15 cellular contexts compared by ENCODE assay signal in genomic region chr4:101252721-101253120, GRCh38.
DNase-seq lines count a peak whose midpoint lies in the region; ATAC-seq, FAIRE-seq and TF ChIP-seq lines count a peak whose summit lies in the region.
"Had no signal": no experiment of that assay in that cellular context is flagged by ENCODE, and none has a peak within 500 bp of the region (broad histone marks: within the 10 kb centered on the region; RNA-seq: fewer than 3 reads in every experiment).

No MANE protein-coding gene starts in this region.

- H3K4me1 ChIP-seq in upper lobe of right lung (peaks cover 6% of the 10 kb centered on the region), testis (no peaks in the 10 kb centered on the region), gastroesophageal sphincter (peaks cover 0 to 8% (median 0%) of the 10 kb centered on the region in 3 donors), HepG2 (ENCODE audit: insufficient read depth, low read length) (peaks cover 26% of the 10 kb centered on the region)

- no peak for FAIRE-seq in HepG2 (lab: Jason Lieb, UNC)

- H2AFZ ChIP-seq in HepG2 (ENCODE audit: low read length), result no peak overlapping the region

- no peak for DNase-seq in activated naive CD4-positive, alpha-beta T cell treated with anti-CD3 and anti-CD28 coated beads, Interleukin-2, amount 10 ng/mL, durations not matched to agents 7 days and 5 days
- DNase-seq in activated naive CD4-positive, alpha-beta T cell treated with Interleukin-2 at 50 U/mL for 16 hours, result no peak
- DNase-seq in effector memory CD8-positive, alpha-beta T cell, result no peak
- DNase-seq in upper lobe of right lung (no peak), testis (no peak), HepG2 (ENCODE audit: low spot score) (no peak)
- DNase-seq: NCI-H187, T-helper 9 cell, trophoblast cell had no signal

- POLR2A ChIA-PET in HepG2 (lab: Yijun Ruan, JAX), result no interaction called here

- TF ChIP-seq RAD21 in HepG2 (CRISPR knock-in tag; IDR thresholded peaks at IDR 0.05), result no peak

- TF ChIP-seq POLR2A in testis (IDR thresholded peaks at IDR 0.05), result no peak
- no peak for TF ChIP-seq POLR2A in gastroesophageal sphincter (IDR thresholded peaks at IDR 0.05)
- TF ChIP-seq POLR2A in HepG2 (IDR thresholded peaks at IDR 0.05; ENCODE audit: insufficient read depth in 1 of 2, low read depth in 2 of 2, low read length in 2 of 2), result no peak

- no peaks in the 10 kb centered on the region for H3K79me2 ChIP-seq in HepG2 (ENCODE audit: insufficient read depth, low read length)

- CTCF ChIA-PET in activated naive CD4-positive, alpha-beta T cell treated with anti-CD3 and anti-CD28 coated beads, Interleukin-2, amount 10 ng/mL, durations not matched to agents 7 days and 5 days (lab: Charles Lee), result no interaction called here
- CTCF ChIA-PET in HepG2 (lab: Yijun Ruan, JAX; ENCODE audit: low intra/inter-chr PET ratio, low total read pairs), result no interaction called here

- no peak overlapping the region for H3K4me3 ChIP-seq in upper lobe of right lung
- no peak overlapping the region for H3K4me3 ChIP-seq in testis
- H3K4me3 ChIP-seq in gastroesophageal sphincter, result no peak overlapping the region
- H3K4me3 ChIP-seq in HepG2 (replicated peaks in 1 of 3; ENCODE audit: insufficient read depth in 1 of 3, low read depth in 2 of 3, low read length in 3 of 3), result no peak overlapping the region
- H3K4me3 ChIP-seq: coronary artery, skin epidermis had no signal

- intact Hi-C loops in upper lobe of right lung (cut with DNase I), result no loop called here
- intact Hi-C loops in testis (cut with DNase I; ENCODE audit: low total_unique reads), result no loop called here
- intact Hi-C loops in HepG2 (cut with micrococcal nuclease; ENCODE audit: unreplicated experiment), result no loop called here

- in situ Hi-C loops in HepG2 (cut with HindIII; ENCODE audit: extremely low pct_ligation_motif_present, low pct_unique_long_range_greater_than_20kb), result no loop called here

- H3K9ac ChIP-seq in HepG2 (ENCODE audit: insufficient read depth, low read depth, low read length), result no peak overlapping the region

- TF ChIP-seq CTCF in upper lobe of right lung (IDR thresholded peaks at IDR 0.05), result no peak
- no peak for TF ChIP-seq CTCF in testis (IDR thresholded peaks at IDR 0.05)
- no peak for TF ChIP-seq CTCF in gastroesophageal sphincter (IDR thresholded peaks at IDR 0.05)
- TF ChIP-seq CTCF in HepG2 (CRISPR knock-in tag; IDR thresholded peaks at IDR 0.05), result no peak

- H3K27me3 ChIP-seq in upper lobe of right lung (no peaks in the 10 kb centered on the region), testis (no peaks in the 10 kb centered on the region), gastroesophageal sphincter (no peaks in the 10 kb centered on the region), HepG2 (ENCODE audit: control insufficient read depth in 1 of 2, insufficient read depth in 2 of 2, low read length in 2 of 2) (no peaks in the 10 kb centered on the region)

- H3K36me3 ChIP-seq in upper lobe of right lung, result no peaks in the 10 kb centered on the region
- no peaks in the 10 kb centered on the region for H3K36me3 ChIP-seq in testis (ENCODE audit: low read depth, missing control alignments)
- H3K36me3 ChIP-seq in gastroesophageal sphincter, result no peaks in the 10 kb centered on the region
- H3K36me3 ChIP-seq in HepG2 (replicated peaks in 1 of 2; ENCODE audit: control insufficient read depth in 1 of 2, insufficient read depth in 2 of 2, low read length in 2 of 2), result no peaks in the 10 kb centered on the region

- H3K36me3 Mint-ChIP-seq in activated naive CD4-positive, alpha-beta T cell treated with anti-CD3 and anti-CD28 coated beads, Interleukin-2, amount 10 ng/mL, durations not matched to agents 7 days and 5 days, result no peaks in the 10 kb centered on the region
- H3K36me3 Mint-ChIP-seq in effector memory CD8-positive, alpha-beta T cell (ENCODE audit: insufficient read depth), result no peaks in the 10 kb centered on the region
- H3K36me3 Mint-ChIP-seq: activated naive CD8-positive, alpha-beta T cell had no signal

- H4K20me1 ChIP-seq in HepG2 (ENCODE audit: insufficient read depth, low read length), result no peaks in the 10 kb centered on the region; the same call in 1 of the 2 replicates

- no peaks in the 10 kb centered on the region for H3K27me3 Mint-ChIP-seq in activated naive CD4-positive, alpha-beta T cell treated with anti-CD3 and anti-CD28 coated beads, Interleukin-2, amount 10 ng/mL, durations not matched to agents 7 days and 5 days
- H3K27me3 Mint-ChIP-seq in effector memory CD8-positive, alpha-beta T cell, result no peaks in the 10 kb centered on the region
- H3K27me3 Mint-ChIP-seq: activated naive CD8-positive, alpha-beta T cell had no signal

- WGBS in testis, 2 donors, result 41 to 48% methylated on average over 2 of the region's 2 CpGs
- WGBS in gastroesophageal sphincter (ENCODE audit: low coverage in 1 of 2), 2 donors, result 43 to 49% methylated on average over 1 to 2 of the region's 2 CpGs
- 40% methylated on average over 2 of the region's 2 CpGs for WGBS in HepG2 (ENCODE audit: low lambda C conversion rate)

- no peak overlapping the region for H3K4me2 ChIP-seq in HepG2 (ENCODE audit: low read depth, low read length)

- no peaks in the 10 kb centered on the region for H3K9me3 Mint-ChIP-seq in activated naive CD4-positive, alpha-beta T cell treated with anti-CD3 and anti-CD28 coated beads, Interleukin-2, amount 10 ng/mL, durations not matched to agents 7 days and 5 days
- H3K9me3 Mint-ChIP-seq in effector memory CD8-positive, alpha-beta T cell, result no peaks in the 10 kb centered on the region
- H3K9me3 Mint-ChIP-seq: nephron had no signal

- no peaks in the 10 kb centered on the region for H3K4me1 Mint-ChIP-seq in activated naive CD4-positive, alpha-beta T cell treated with anti-CD3 and anti-CD28 coated beads, Interleukin-2, amount 10 ng/mL, durations not matched to agents 7 days and 5 days
- H3K4me1 Mint-ChIP-seq in effector memory CD8-positive, alpha-beta T cell (ENCODE audit: low read depth in 2 of 2), result peaks cover 29 to 47% of the 10 kb centered on the region in 2 donors

- H3K9me3 ChIP-seq in upper lobe of right lung, result no peaks in the 10 kb centered on the region
- H3K9me3 ChIP-seq in testis, result no peaks in the 10 kb centered on the region
- H3K9me3 ChIP-seq in gastroesophageal sphincter, result no peaks in the 10 kb centered on the region
- no peaks in the 10 kb centered on the region for H3K9me3 ChIP-seq in HepG2 (ENCODE audit: low read length)

- no peak for TF ChIP-seq EP300 in gastroesophageal sphincter (IDR thresholded peaks at IDR 0.05)
- TF ChIP-seq EP300 in HepG2 (IDR thresholded peaks at IDR 0.05; ENCODE audit: low read depth in 2 of 2, low read length in 2 of 2), result no peak
- no peak for TF ChIP-seq EP300 in HepG2 (CRISPR knock-in tag; IDR thresholded peaks at IDR 0.05; ENCODE audit: borderline replicate concordance)

- no peak overlapping the region for H3K27ac ChIP-seq in upper lobe of right lung
- no peak overlapping the region for H3K27ac ChIP-seq in testis
- no peak overlapping the region for H3K27ac ChIP-seq in gastroesophageal sphincter
- no peak overlapping the region for H3K27ac ChIP-seq in HepG2 (ENCODE audit: extremely low read length, insufficient read depth, low read length)
- H3K27ac ChIP-seq: coronary artery, skin epidermis had no signal

- peak overlapping the region; percentile 11 for H3K27ac Mint-ChIP-seq in activated naive CD4-positive, alpha-beta T cell treated with anti-CD3 and anti-CD28 coated beads, Interleukin-2, amount 10 ng/mL, durations not matched to agents 7 days and 5 days
- H3K27ac Mint-ChIP-seq in effector memory CD8-positive, alpha-beta T cell, result peak overlapping the region; percentile 12 to 33
- H3K27ac Mint-ChIP-seq: activated naive CD8-positive, alpha-beta T cell; nephron had no signal

- peak; percentile 62 for ATAC-seq in HG03354 (IDR thresholded peaks at IDR 0.05; ENCODE audit: poor library complexity, severe bottlenecking, unreplicated experiment)
- peak; percentile 29 for ATAC-seq in effector memory CD8-positive, alpha-beta T cell (replicated peaks)
- ATAC-seq in upper lobe of right lung, result peak; percentile 42
- no peak for ATAC-seq in gastroesophageal sphincter
- ATAC-seq in HepG2, result no peak

- BruUV-seq in HepG2 (replicated peaks; lab: Mats Ljungman, UMichigan), result no TSS peak

- H3K4me3 Mint-ChIP-seq in activated naive CD4-positive, alpha-beta T cell treated with anti-CD3 and anti-CD28 coated beads, Interleukin-2, amount 10 ng/mL, durations not matched to agents 7 days and 5 days, result no peak overlapping the region
- H3K4me3 Mint-ChIP-seq in effector memory CD8-positive, alpha-beta T cell, result no peak overlapping the region
- H3K4me3 Mint-ChIP-seq: activated naive CD8-positive, alpha-beta T cell; nephron had no signal

TF ChIP-seq in HepG2, 621 proteins besides CTCF, POLR2A, EP300 and RAD21 (continues in another document):
- no peak for TF ChIP-seq ZNF124 (CRISPR knock-in tag; IDR thresholded peaks at IDR 0.05)
- no peak for TF ChIP-seq ZNF749 (CRISPR knock-in tag; IDR thresholded peaks at IDR 0.05; ENCODE audit: borderline replicate concordance)
- no peak for TF ChIP-seq WIZ (CRISPR knock-in tag; IDR thresholded peaks at IDR 0.05)
- no peak for TF ChIP-seq ZNF383 (CRISPR knock-in tag; IDR thresholded peaks at IDR 0.05; ENCODE audit: borderline replicate concordance)
- TF ChIP-seq ZNF597 (CRISPR knock-in tag; IDR thresholded peaks at IDR 0.05), result no peak
- no peak for TF ChIP-seq ZMAT5 (CRISPR knock-in tag; IDR thresholded peaks at IDR 0.05; ENCODE audit: borderline replicate concordance, low read depth)
- no peak for TF ChIP-seq ZNF670 (CRISPR knock-in tag; IDR thresholded peaks at IDR 0.05; ENCODE audit: borderline replicate concordance)
- TF ChIP-seq MXI1 (IDR thresholded peaks at IDR 0.05; ENCODE audit: borderline replicate concordance, low read depth, low read length), result no peak
- no peak for TF ChIP-seq SMYD3 (CRISPR knock-in tag; IDR thresholded peaks at IDR 0.05)
- no peak for TF ChIP-seq FOSL2 (CRISPR knock-in tag; IDR thresholded peaks at IDR 0.05)

Comparison
In these comparisons a context has a peak if more than half of its experiments do, and no peak if none do; other contexts are left out.
1. ATAC-seq: peak in HG03354 (single experiment), effector memory CD8-positive, alpha-beta T cell (single experiment) and upper lobe of right lung (single experiment); none in gastroesophageal sphincter (single experiment) and HepG2 (single experiment).